Comparison of ENCODE assay signal across 8 cellular contexts in genomic region chr1:149886396-149887195, GRCh38. TPM values are rescaled to one million over a fixed set of nuclear protein-coding genes. Genes with fewer than 3 reads are reported as not detected.
DNase-seq lines count a peak whose midpoint lies in the region; ATAC-seq, FAIRE-seq and TF ChIP-seq lines count a peak whose summit lies in the region.

No MANE protein-coding gene starts in this region.

- no peaks in the 10 kb centered on the region for H3K9me3 ChIP-seq in pancreas
- H3K9me3 ChIP-seq in tibial artery = no peaks in the 10 kb centered on the region

- no peaks in the 10 kb centered on the region for H3K27me3 Mint-ChIP-seq in activated naive CD8-positive, alpha-beta T cell treated with anti-CD3 and anti-CD28 coated beads, Interleukin-2, amount 10 ng/mL, durations not matched to agents 7 days and 5 days

- H3K36me3 Mint-ChIP-seq in activated naive CD8-positive, alpha-beta T cell treated with anti-CD3 and anti-CD28 coated beads, Interleukin-2, amount 10 ng/mL, durations not matched to agents 7 days and 5 days = no peaks in the 10 kb centered on the region

- H3K36me3 ChIP-seq in pancreas = no peaks in the 10 kb centered on the region
- H3K36me3 ChIP-seq in tibial artery = no peaks in the 10 kb centered on the region

- TF ChIP-seq POLR2A in GM10847 (IDR thresholded peaks at IDR 0.05; ENCODE audit: extremely low read depth, insufficient read length) = peak; percentile 97

- H3K27me3 ChIP-seq in pancreas (no peaks in the 10 kb centered on the region), tibial artery (no peaks in the 10 kb centered on the region)

- no peak overlapping the region for H3K4me3 Mint-ChIP-seq in activated naive CD8-positive, alpha-beta T cell treated with anti-CD3 and anti-CD28 coated beads, Interleukin-2, amount 10 ng/mL, durations not matched to agents 7 days and 5 days

- intact Hi-C loops in Right ventricle myocardium superior (cut with DNase I) (no loop called here), pancreas (cut with DNase I) (no loop called here), tibial artery (cut with DNase I; ENCODE audit: low total_unique reads) (no loop called here)

- H3K4me3 ChIP-seq in pancreas = peak overlapping the region; percentile 29 to 64 (median 46)
- H3K4me3 ChIP-seq in tibial artery = peak overlapping the region; percentile 85 to 90

- TF ChIP-seq CTCF in pancreas (IDR thresholded peaks at IDR 0.05) (no peak), tibial artery (IDR thresholded peaks at IDR 0.05) (no peak)

- H3K27ac Mint-ChIP-seq in activated naive CD8-positive, alpha-beta T cell treated with anti-CD3 and anti-CD28 coated beads, Interleukin-2, amount 10 ng/mL, durations not matched to agents 7 days and 5 days = no peak overlapping the region

- H3K9me3 Mint-ChIP-seq in activated naive CD8-positive, alpha-beta T cell treated with anti-CD3 and anti-CD28 coated beads, Interleukin-2, amount 10 ng/mL, durations not matched to agents 7 days and 5 days = no peaks in the 10 kb centered on the region

- peak; percentile 98 for DNase-seq in NCI-H1105 (lab: John Stamatoyannopoulos, UW)
- DNase-seq in activated naive CD8-positive, alpha-beta T cell treated with anti-CD3 and anti-CD28 coated beads, Interleukin-2, amount 10 ng/mL, durations not matched to agents 7 days and 5 days = peak; percentile 88
- DNase-seq in Right ventricle myocardium superior = peak; percentile 84
- peak; percentile 81 to 92 (median 90) for DNase-seq in pancreas
- DNase-seq in tibial artery = peak; percentile 91 to 94

- POLR2A ChIA-PET in activated naive CD8-positive, alpha-beta T cell treated with anti-CD3 and anti-CD28 coated beads, Interleukin-2, amount 10 ng/mL, durations not matched to agents 7 days and 5 days (lab: Charles Lee) = interaction anchor here (0.5 to 6.8 kb wide), 52 partner anchors 8 to 1119 kb away, joined by 3 to 466 read pairs (median 6); partner anchors contain the start of genes ANP32E, APH1A, BOLA1 and CERS2

- 0% methylated on average over 61 to 62 of the region's 62 CpGs for WGBS in pancreas, 2 donors

- ATAC-seq in HG02642 (IDR thresholded peaks at IDR 0.05; ENCODE audit: poor library complexity, unreplicated experiment) (peak; percentile 64), SK-N-SH treated with all-trans-retinoic acid at 6 μM for 48 hours (peak; percentile 71), Right ventricle myocardium superior (ENCODE audit: poor library complexity) (peak; percentile 88), pancreas (peak; percentile 73 to 81 (median 77))
- peak; percentile 59 for ATAC-seq in activated naive CD8-positive, alpha-beta T cell treated with anti-CD3 and anti-CD28 coated beads, Interleukin-2, amount 10 ng/mL, durations not matched to agents 7 days and 5 days (ENCODE audit: low read depth)

- FAIRE-seq in pancreas (lab: Jason Lieb, UNC) = peak; percentile 93

- H3K27ac ChIP-seq in pancreas (peak overlapping the region; percentile 99 to 100 (median 99)), tibial artery (peak overlapping the region; percentile 99 to 100)

- H3K4me1 Mint-ChIP-seq in activated naive CD8-positive, alpha-beta T cell treated with anti-CD3 and anti-CD28 coated beads, Interleukin-2, amount 10 ng/mL, durations not matched to agents 7 days and 5 days = peaks cover 16% of the 10 kb centered on the region

- H3K4me1 ChIP-seq in pancreas = peaks cover 0 to 12% (median 10%) of the 10 kb centered on the region in 3 donors
- H3K4me1 ChIP-seq in tibial artery = peaks cover 0 to 25% (median 19%) of the 10 kb centered on the region in 4 donors

TF ChIP-seq in SK-N-SH treated with all-trans-retinoic acid at 6 μM for 48 hours, 23 proteins besides CTCF, POLR2A, EP300 and RAD21:
- peak; percentile 83; the same call in 1 of the 2 replicates for TF ChIP-seq GLIS3 (CRISPR knock-in tag; IDR thresholded peaks at IDR 0.05)
- TF ChIP-seq ESRRG (CRISPR knock-in tag; IDR thresholded peaks at IDR 0.05) = no peak
- TF ChIP-seq ZNF8 (CRISPR knock-in tag; IDR thresholded peaks at IDR 0.05) = 0 out of 2 replicates have a peak, but pooled peaks have one; percentile 7
- no peak for TF ChIP-seq OSR1 (CRISPR knock-in tag; IDR thresholded peaks at IDR 0.05)
- TF ChIP-seq BACH2 (CRISPR knock-in tag; IDR thresholded peaks at IDR 0.05; ENCODE audit: borderline replicate concordance) = no peak
- peak; percentile 76 for TF ChIP-seq RARB (CRISPR knock-in tag; IDR thresholded peaks at IDR 0.05)
- TF ChIP-seq TOX (CRISPR knock-in tag; IDR thresholded peaks at IDR 0.05; ENCODE audit: borderline replicate concordance) = peak; percentile 84
- peak; percentile 58; the same call in 1 of the 2 replicates for TF ChIP-seq CSRNP3 (CRISPR knock-in tag; IDR thresholded peaks at IDR 0.05)
- no peak for TF ChIP-seq ISL1 (CRISPR knock-in tag; IDR thresholded peaks at IDR 0.05)
- TF ChIP-seq CSDC2 (CRISPR knock-in tag; IDR thresholded peaks at IDR 0.05) = no peak

RNA-seq across cellular contexts. Expression of gene BOLA1, which starts 12.8 kb away (rescaled TPM):
- 10 to 100 TPM; 23.7 to 25.4 TPM for total RNA-seq in activated naive CD8-positive, alpha-beta T cell treated with anti-CD3 and anti-CD28 coated beads, Interleukin-2, amount 10 ng/mL, durations not matched to agents 7 days and 5 days
- total RNA-seq in Right ventricle myocardium superior (16.9 TPM), pancreas (1 to 10 TPM; 7.0 to 8.8 (median 8.5) TPM)
- polyA plus RNA-seq in pancreas = 10 to 100 TPM; 19.6 to 24.1 TPM

RNA-seq across cellular contexts. Expression of gene SV2A, which starts 31.0 kb away (rescaled TPM):
- total RNA-seq in activated naive CD8-positive, alpha-beta T cell treated with anti-CD3 and anti-CD28 coated beads, Interleukin-2, amount 10 ng/mL, durations not matched to agents 7 days and 5 days = 10 to 100 TPM; 23.9 to 27.5 TPM
- total RNA-seq in Right ventricle myocardium superior = 0.32 TPM
- 1 to 10 TPM in 3 of 6 donors, under 1 TPM in 3; 0.32 to 2.5 (median 0.96) TPM for total RNA-seq in pancreas
- polyA plus RNA-seq in pancreas = 1 to 10 TPM; 2.3 to 8.3 TPM

RNA-seq across cellular contexts. Expression of gene SF3B4, which starts 41.0 kb away (rescaled TPM):
- total RNA-seq in activated naive CD8-positive, alpha-beta T cell treated with anti-CD3 and anti-CD28 coated beads, Interleukin-2, amount 10 ng/mL, durations not matched to agents 7 days and 5 days = 10 to 100 TPM; 72.1 to 74.8 TPM
- 22.8 TPM for total RNA-seq in Right ventricle myocardium superior
- total RNA-seq in pancreas = 10 to 100 TPM; 10.5 to 23.5 (median 19.3) TPM
- polyA plus RNA-seq in pancreas = 10 to 100 TPM; 15.7 to 24.3 TPM

RNA-seq across cellular contexts. Expression of gene MTMR11, which starts 50.1 kb away (rescaled TPM):
- 1 to 10 TPM; 1.6 to 1.8 TPM for total RNA-seq in activated naive CD8-positive, alpha-beta T cell treated with anti-CD3 and anti-CD28 coated beads, Interleukin-2, amount 10 ng/mL, durations not matched to agents 7 days and 5 days
- total RNA-seq in Right ventricle myocardium superior (2.0 TPM), pancreas (10 to 100 TPM in 1 of 6 donors, 1 to 10 TPM in 5; 1.7 to 11.8 (median 3.7) TPM)
- polyA plus RNA-seq in pancreas = 1 to 10 TPM; 4.1 to 4.9 TPM

Comparison
In these comparisons a context has a peak if more than half of its experiments do, and no peak if none do; other contexts are left out.
1. Peak in every context shown above with its lines: DNase-seq, ATAC-seq, H3K4me3 ChIP-seq and H3K27ac ChIP-seq.
2. RNA of gene SV2A, which starts 31.0 kb away (total RNA-seq): 23.9 to 27.5 TPM in activated naive CD8-positive, alpha-beta T cell treated with anti-CD3 and anti-CD28 coated beads, Interleukin-2, amount 10 ng/mL, durations not matched to agents 7 days and 5 days; 0.32 to 2.5 TPM in pancreas and 0.32 TPM in Right ventricle myocardium superior (single experiment); every median in the first group is over 4 times any median in the second.